In genomic region chr17:21030375-21030774, GRCh38 we compare ENCODE assay signal across 22 cellular contexts. TPM values are rescaled to one million over a fixed set of nuclear protein-coding genes. Genes with fewer than 3 reads are reported as not detected.
DNase-seq lines count a peak whose midpoint lies in the region; ATAC-seq and TF ChIP-seq lines count a peak whose summit lies in the region.
"Had no signal": no experiment of that assay in that cellular context is flagged by ENCODE, and none has a peak within 500 bp of the region (broad histone marks: within the 10 kb centered on the region; RNA-seq: fewer than 3 reads in every experiment).

No MANE protein-coding gene starts in this region.

- H3K9me3 Mint-ChIP-seq in activated T-cell treated with anti-CD3 and anti-CD28 coated beads, Interleukin-2, amount 50 U/mL, for 24 hours: no peaks in the 10 kb centered on the region
- no peaks in the 10 kb centered on the region for H3K9me3 Mint-ChIP-seq in endodermal cell
- H3K9me3 Mint-ChIP-seq: CD4-positive, CD25-positive, alpha-beta regulatory T cell had no signal

- TF ChIP-seq CTCF in endodermal cell (conservative IDR thresholded peaks at IDR 0.05): no peak

- no peak overlapping the region for H3K9ac ChIP-seq in endodermal cell (ENCODE audit: extremely low read depth, low read length, poor library complexity, severe bottlenecking)
- H3K9ac ChIP-seq in skeletal muscle satellite cell (ENCODE audit: low read depth, low read length): no peak overlapping the region

- 60 to 93% methylated on average over 1 to 5 of the region's 7 CpGs for WGBS in endodermal cell (ENCODE audit: insufficient coverage in 1 of 2, insufficient read length in 1 of 2), 2 experiments

- DNase-seq in activated T-cell treated with anti-CD3 and anti-CD28 coated beads, Interleukin-2, amount 50 U/mL, for 24 hours: no peak
- no peak for DNase-seq in activated T-cell treated with anti-CD3 and anti-CD28 coated beads, Interleukin-2, amount 50 U/mL, for 48 hours
- peak; percentile 16 for DNase-seq in H7
- DNase-seq in endodermal cell: peak; percentile 57
- DNase-seq in RKO (ENCODE audit: low spot score): no peak
- DNase-seq in NCI-H2107 (lab: John Stamatoyannopoulos, UW): no peak
- DNase-seq: activated gamma-delta T cell; anterior cingulate cortex; CD4-positive, CD25-positive, alpha-beta regulatory T cell; central memory CD4-positive, alpha-beta T cell; foreskin keratinocyte; hypothalamus; mucosa of descending colon; NCI-H1092; NCI-H524 treated with DMSO at 0.1 percent for 48 hours; nucleus accumbens; stimulated activated CD8-positive, alpha-beta memory T cell treated with anti-CD3 and anti-CD28 coated beads, Interleukin-4, amount 100 ng/mL, for 48 hours; testis had no signal

- H3K4me1 Mint-ChIP-seq in activated T-cell treated with anti-CD3 and anti-CD28 coated beads, Interleukin-2, amount 50 U/mL, for 24 hours (ENCODE audit: low read depth): peaks cover 82% of the 10 kb centered on the region
- H3K4me1 Mint-ChIP-seq in endodermal cell: peaks cover 46% of the 10 kb centered on the region

- no peak overlapping the region for H3K27ac ChIP-seq in endodermal cell (ENCODE audit: low read depth, low read length)
- H3K27ac ChIP-seq: foreskin keratinocyte, testis had no signal

- peaks cover 80% of the 10 kb centered on the region for H3K36me3 Mint-ChIP-seq in activated T-cell treated with anti-CD3 and anti-CD28 coated beads, Interleukin-2, amount 50 U/mL, for 24 hours (ENCODE audit: low read depth)
- H3K36me3 Mint-ChIP-seq in endodermal cell (ENCODE audit: low read depth): peaks cover 49% of the 10 kb centered on the region

- H3K9me3 ChIP-seq in endodermal cell (ENCODE audit: control insufficient read depth, low read length) (no peaks in the 10 kb centered on the region), skeletal muscle satellite cell (replicated peaks; ENCODE audit: low read length) (no peaks in the 10 kb centered on the region)
- H3K9me3 ChIP-seq: mucosa of descending colon, testis had no signal

- no peaks in the 10 kb centered on the region for H3K27me3 Mint-ChIP-seq in activated T-cell treated with anti-CD3 and anti-CD28 coated beads, Interleukin-2, amount 50 U/mL, for 24 hours
- H3K27me3 Mint-ChIP-seq in endodermal cell (ENCODE audit: insufficient read depth): no peaks in the 10 kb centered on the region
- H3K27me3 Mint-ChIP-seq: CD4-positive, CD25-positive, alpha-beta regulatory T cell had no signal

- no peak for ATAC-seq in HG02571 (IDR thresholded peaks at IDR 0.05; ENCODE audit: unreplicated experiment)
- ATAC-seq: GM12878, HCT116, mucosa of descending colon had no signal

- H3K36me3 ChIP-seq in H7 (replicated peaks; ENCODE audit: control insufficient read depth, insufficient read depth, low read length) (peaks cover 25% of the 10 kb centered on the region), endodermal cell (ENCODE audit: control insufficient read depth, insufficient read depth, low read length) (peaks cover 83% of the 10 kb centered on the region), skeletal muscle satellite cell (ENCODE audit: insufficient read depth, low read length) (peaks cover 28% of the 10 kb centered on the region)

- peak overlapping the region; percentile 89 for H3K27ac Mint-ChIP-seq in activated T-cell treated with anti-CD3 and anti-CD28 coated beads, Interleukin-2, amount 50 U/mL, for 24 hours
- H3K27ac Mint-ChIP-seq in endodermal cell: peak overlapping the region; percentile 19
- H3K27ac Mint-ChIP-seq: CD4-positive, CD25-positive, alpha-beta regulatory T cell had no signal

- no peak overlapping the region for H3K4me3 Mint-ChIP-seq in activated T-cell treated with anti-CD3 and anti-CD28 coated beads, Interleukin-2, amount 50 U/mL, for 24 hours
- no peak overlapping the region for H3K4me3 Mint-ChIP-seq in endodermal cell

- H3K4me3 ChIP-seq in H7 (ENCODE audit: insufficient read depth, low read depth, low read length): no peak overlapping the region
- peak overlapping the region; percentile 35 for H3K4me3 ChIP-seq in endodermal cell (ENCODE audit: low read length)
- H3K4me3 ChIP-seq in skeletal muscle satellite cell (ENCODE audit: low read length): no peak overlapping the region
- H3K4me3 ChIP-seq: GM12878, mucosa of descending colon, testis had no signal

- peak overlapping the region; percentile 56 for H3K4me2 ChIP-seq in skeletal muscle satellite cell (ENCODE audit: low read length)

- peaks cover 9% of the 10 kb centered on the region for H3K4me1 ChIP-seq in endodermal cell (ENCODE audit: control insufficient read depth, insufficient read depth, low read length)
- peaks cover 72% of the 10 kb centered on the region for H3K4me1 ChIP-seq in skeletal muscle satellite cell (ENCODE audit: control insufficient read depth, insufficient read depth, low read length)

- H3K27me3 ChIP-seq in H7 (ENCODE audit: control insufficient read depth, insufficient read depth, low read length) (no peaks in the 10 kb centered on the region), endodermal cell (ENCODE audit: control insufficient read depth, insufficient read depth, low read length, poor library complexity, severe bottlenecking) (no peaks in the 10 kb centered on the region), skeletal muscle satellite cell (ENCODE audit: control insufficient read depth, insufficient read depth, low read length) (no peaks in the 10 kb centered on the region)
- H3K27me3 ChIP-seq: foreskin keratinocyte, testis had no signal

RNA-seq across cellular contexts. Expression of gene USP22, which starts 12.4 kb away (rescaled TPM):
- 432 and 539 TPM in 2 replicates for total RNA-seq in H7 (2014; rRNA removed; shearing (Covaris generic))
- 100 to 1,000 TPM; 379 to 396 TPM for total RNA-seq in endodermal cell
- polyA plus RNA-seq in endodermal cell (2013, experiment 1 of 2): 222 TPM
- polyA plus RNA-seq in endodermal cell (2013, experiment 2 of 2): 219 TPM
- total RNA-seq in skeletal muscle satellite cell (2012; rRNA removed): 188 and 192 TPM in 2 replicates

Comparison
In these comparisons a context has a peak if more than half of its experiments do, and no peak if none do; other contexts are left out.
1. DNase-seq: peak in H7 (single experiment) and endodermal cell (single experiment); none in activated T-cell treated with anti-CD3 and anti-CD28 coated beads, Interleukin-2, amount 50 U/mL, for 24 hours (single experiment), activated T-cell treated with anti-CD3 and anti-CD28 coated beads, Interleukin-2, amount 50 U/mL, for 48 hours (0 of 2), RKO (single experiment) and NCI-H2107 (single experiment).